13 cellular contexts compared by ENCODE assay signal in the genomic region with DNA sequence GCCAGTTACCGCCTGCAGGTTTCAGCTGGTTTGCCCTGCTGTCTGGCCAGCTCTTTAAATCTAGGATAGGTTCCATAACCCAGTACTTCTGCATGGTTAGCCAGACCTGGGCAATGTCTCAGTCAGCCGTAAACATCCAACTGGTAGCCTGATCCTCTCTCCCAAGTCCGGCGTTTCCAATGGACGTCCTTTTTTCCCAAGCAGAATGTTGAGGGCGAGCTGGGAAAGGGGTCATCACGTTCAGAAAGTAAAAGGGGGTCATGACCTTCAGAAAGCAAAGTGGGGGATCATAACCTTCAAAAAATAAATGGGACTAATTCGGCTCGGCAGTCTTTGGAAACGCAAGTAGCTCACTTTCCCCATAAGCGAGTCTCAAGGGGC. TPM values are rescaled to one million over a fixed set of nuclear protein-coding genes. Genes with fewer than 3 reads are reported as not detected.
DNase-seq lines count a peak whose midpoint lies in the region; ATAC-seq, FAIRE-seq and TF ChIP-seq lines count a peak whose summit lies in the region.
"Had no signal": no experiment of that assay in that cellular context is flagged by ENCODE, and none has a peak within 500 bp of the region (broad histone marks: within the 10 kb centered on the region; RNA-seq: fewer than 3 reads in every experiment).

No MANE protein-coding gene starts in this region.

- WGBS in pancreas, 2 donors: 54 to 72% methylated on average over 11 of the region's 11 CpGs
- 89% methylated on average over 11 of the region's 11 CpGs for WGBS in hepatocyte (ENCODE audit: low lambda C conversion rate, missing lambda C conversion rate)

- no peaks in the 10 kb centered on the region for H3K36me3 Mint-ChIP-seq in IgD-negative memory B cell
- peaks cover 3% of the 10 kb centered on the region for H3K36me3 Mint-ChIP-seq in effector memory CD8-positive, alpha-beta T cell (ENCODE audit: insufficient read depth)

- H3K27ac ChIP-seq in pancreas: peak overlapping the region; percentile 56 to 66 (median 58)
- no peak overlapping the region for H3K27ac ChIP-seq in hepatocyte

- H3K9me2 ChIP-seq in hepatocyte (replicated peaks; ENCODE audit: insufficient read depth): no peaks in the 10 kb centered on the region

- no peaks in the 10 kb centered on the region for H4K20me1 ChIP-seq in hepatocyte (ENCODE audit: insufficient read depth, poor library complexity, severe bottlenecking)

- no peak overlapping the region for H3K27ac Mint-ChIP-seq in IgD-negative memory B cell
- H3K27ac Mint-ChIP-seq in effector memory CD8-positive, alpha-beta T cell: no peak overlapping the region
- H3K27ac Mint-ChIP-seq: HFFc6 had no signal

- H3K36me3 ChIP-seq in pancreas (no peaks in the 10 kb centered on the region), hepatocyte (replicated peaks; ENCODE audit: insufficient read depth, low read depth) (no peaks in the 10 kb centered on the region)

- H3K9me3 ChIP-seq in pancreas: no peaks in the 10 kb centered on the region
- H3K9me3 ChIP-seq in hepatocyte (ENCODE audit: low read depth): no peaks in the 10 kb centered on the region

- no peaks in the 10 kb centered on the region for H3K27me3 ChIP-seq in pancreas
- no peaks in the 10 kb centered on the region for H3K27me3 ChIP-seq in hepatocyte

- FAIRE-seq in pancreas (lab: Jason Lieb, UNC): no peak

- H3K4me1 ChIP-seq in pancreas (peaks cover 0 to 4% (median 0%) of the 10 kb centered on the region in 3 donors), hepatocyte (ENCODE audit: insufficient read depth) (no peaks in the 10 kb centered on the region)

- ATAC-seq in effector memory CD8-positive, alpha-beta T cell (replicated peaks): no peak
- ATAC-seq in pancreas: peak in 1 of 4 donors; percentile 14
- no peak for ATAC-seq in GM21367 (IDR thresholded peaks at IDR 0.05; ENCODE audit: unreplicated experiment)
- no peak for ATAC-seq in GM21825 (IDR thresholded peaks at IDR 0.05; ENCODE audit: unreplicated experiment)

- H3K4me3 ChIP-seq in pancreas (peak overlapping the region in 3 of 4 donors; percentile 57 to 61 (median 58)), hepatocyte (no peak overlapping the region)

- intact Hi-C loops in pancreas (cut with DNase I): no loop called here

- peaks cover 0 to 1% (median 1%) of the 10 kb centered on the region in 3 donors for H3K4me1 Mint-ChIP-seq in IgD-negative memory B cell
- H3K4me1 Mint-ChIP-seq in effector memory CD8-positive, alpha-beta T cell (ENCODE audit: low read depth in 2 of 2): peaks cover 0 to 4% of the 10 kb centered on the region in 2 donors

- H3K27me3 Mint-ChIP-seq in IgD-negative memory B cell: peaks cover 21% of the 10 kb centered on the region
- H3K27me3 Mint-ChIP-seq in effector memory CD8-positive, alpha-beta T cell: peaks cover 51 to 54% of the 10 kb centered on the region in 2 donors

- DNase-seq in DMS53 (lab: John Stamatoyannopoulos, UW): peak; percentile 77
- DNase-seq in effector memory CD8-positive, alpha-beta T cell: no peak
- DNase-seq in pancreas: no peak
- no peak for DNase-seq in stimulated activated CD4-positive, alpha-beta T cell treated with anti-CD3 and anti-CD28 coated beads, Interleukin-15, amount 100 ng/mL, for 24 hours
- DNase-seq in hepatocyte (ENCODE audit: low spot score): no peak
- DNase-seq: amygdala, DND-41, HFFc6, NCI-H1048, OCI-M1 had no signal

- H3K9me3 Mint-ChIP-seq in IgD-negative memory B cell: no peaks in the 10 kb centered on the region
- H3K9me3 Mint-ChIP-seq in effector memory CD8-positive, alpha-beta T cell: no peaks in the 10 kb centered on the region
- H3K9me3 Mint-ChIP-seq: HFFc6 had no signal

- TF ChIP-seq CTCF in pancreas (IDR thresholded peaks at IDR 0.05) (no peak), hepatocyte (IDR thresholded peaks at IDR 0.05; ENCODE audit: poor library complexity) (no peak)

- H2AFZ ChIP-seq in hepatocyte: no peak overlapping the region

- no peaks in the 10 kb centered on the region for H3K79me2 ChIP-seq in hepatocyte

- peak overlapping the region in 3 of 4 donors; percentile 23 to 68 (median 23) for H3K4me3 Mint-ChIP-seq in IgD-negative memory B cell
- peak overlapping the region; percentile 58 to 59 for H3K4me3 Mint-ChIP-seq in effector memory CD8-positive, alpha-beta T cell
- H3K4me3 Mint-ChIP-seq: HFFc6 had no signal

- H3K4me2 ChIP-seq in hepatocyte: no peak overlapping the region

RNA-seq across cellular contexts. Expression of a gene that starts 0.4 kb away (rescaled TPM):
- polyA plus RNA-seq in IgD-negative memory B cell: not detected
- total RNA-seq in pancreas: 1 to 10 TPM; 2.4 to 5.5 (median 3.3) TPM
- polyA plus RNA-seq in pancreas: 1 to 10 TPM; 5.8 to 9.3 TPM
- not detected in 2 replicates for total RNA-seq in hepatocyte
- polyA plus RNA-seq in hepatocyte: 0.45 and 0.89 TPM in 2 replicates
- total RNA-seq: HFFc6 had no signal

RNA-seq across cellular contexts. Expression of a gene that starts 39.1 kb away (rescaled TPM):
- polyA plus RNA-seq in IgD-negative memory B cell: 1.7 TPM
- 10 to 100 TPM; 10.5 to 36.2 (median 17.6) TPM for total RNA-seq in pancreas
- polyA plus RNA-seq in pancreas: 10 to 100 TPM; 20.5 to 48.3 TPM
- 292 and 337 TPM in 2 replicates for total RNA-seq in hepatocyte
- polyA plus RNA-seq in hepatocyte: 244 and 273 TPM in 2 replicates
